In the genomic region with DNA sequence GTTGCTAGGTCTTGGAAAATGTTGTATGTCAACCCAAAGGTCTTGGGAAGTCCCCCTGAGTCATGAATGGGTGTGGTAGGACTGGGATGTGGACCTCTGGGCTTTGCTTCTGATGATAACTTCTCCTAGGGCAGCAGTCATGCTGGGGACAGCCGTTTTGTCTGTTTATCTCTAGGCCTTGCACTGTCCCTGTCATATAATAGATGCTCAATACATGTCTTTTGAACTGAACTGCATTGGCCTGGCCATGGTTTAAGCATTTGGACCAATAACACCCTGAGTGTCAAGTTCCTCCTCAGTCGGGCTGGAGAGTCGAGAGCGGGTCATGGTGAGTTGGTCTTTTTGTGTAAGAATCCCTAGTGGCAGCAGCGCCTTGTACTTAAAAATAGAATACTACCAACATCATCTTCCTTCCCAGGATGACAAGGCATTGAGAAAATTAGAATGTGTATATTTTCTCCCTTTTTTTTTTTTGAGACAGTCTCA, we compare ENCODE assay signal across 1 cellular context.
TF ChIP-seq lines count a peak whose summit lies in the region.

No MANE protein-coding gene starts in this region.

TF ChIP-seq in K562, 482 proteins besides CTCF, POLR2A, EP300 and RAD21 (continued from another document and continues in another):
- TF ChIP-seq ZBTB5 (IDR thresholded peaks at IDR 0.05) = no peak
- TF ChIP-seq CEBPB (tag; IDR thresholded peaks at IDR 0.05) = no peak
- TF ChIP-seq PBX2 (CRISPR knock-in tag; IDR thresholded peaks at IDR 0.05; ENCODE audit: low read depth) = no peak
- TF ChIP-seq PBX2 (tag; conservative IDR thresholded peaks at IDR 0.05; ENCODE audit: low read depth) = no peak
- TF ChIP-seq, protein P1, sequence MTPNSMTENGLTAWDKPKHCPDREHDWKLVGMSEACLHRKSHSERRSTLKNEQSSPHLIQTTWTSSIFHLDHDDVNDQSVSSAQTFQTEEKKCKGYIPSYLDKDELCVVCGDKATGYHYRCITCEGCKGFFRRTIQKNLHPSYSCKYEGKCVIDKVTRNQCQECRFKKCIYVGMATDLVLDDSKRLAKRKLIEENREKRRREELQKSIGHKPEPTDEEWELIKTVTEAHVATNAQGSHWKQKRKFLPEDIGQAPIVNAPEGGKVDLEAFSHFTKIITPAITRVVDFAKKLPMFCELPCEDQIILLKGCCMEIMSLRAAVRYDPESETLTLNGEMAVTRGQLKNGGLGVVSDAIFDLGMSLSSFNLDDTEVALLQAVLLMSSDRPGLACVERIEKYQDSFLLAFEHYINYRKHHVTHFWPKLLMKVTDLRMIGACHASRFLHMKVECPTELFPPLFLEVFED (CRISPR knock-in tag; conservative IDR thresholded peaks at IDR 0.05) = no peak
- TF ChIP-seq STAT5B (CRISPR knock-in tag; IDR thresholded peaks at IDR 0.05) = no peak
- no peak for TF ChIP-seq ZNF655 (CRISPR knock-in tag; IDR thresholded peaks at IDR 0.05)
- TF ChIP-seq CTBP1 (IDR thresholded peaks at IDR 0.05; ENCODE audit: borderline replicate concordance) = peak; percentile 96
- TF ChIP-seq HEY1 (CRISPR knock-in tag; IDR thresholded peaks at IDR 0.05; ENCODE audit: borderline replicate concordance) = no peak
- TF ChIP-seq JUNB (CRISPR knock-in tag; conservative IDR thresholded peaks at IDR 0.05) = no peak
- TF ChIP-seq ZNF444 (CRISPR knock-in tag; IDR thresholded peaks at IDR 0.05) = no peak
- TF ChIP-seq HCFC1 (IDR thresholded peaks at IDR 0.05; ENCODE audit: low read depth, low read length) = no peak
- no peak for TF ChIP-seq DNMT1 (IDR thresholded peaks at IDR 0.05)
- TF ChIP-seq, protein P2, sequence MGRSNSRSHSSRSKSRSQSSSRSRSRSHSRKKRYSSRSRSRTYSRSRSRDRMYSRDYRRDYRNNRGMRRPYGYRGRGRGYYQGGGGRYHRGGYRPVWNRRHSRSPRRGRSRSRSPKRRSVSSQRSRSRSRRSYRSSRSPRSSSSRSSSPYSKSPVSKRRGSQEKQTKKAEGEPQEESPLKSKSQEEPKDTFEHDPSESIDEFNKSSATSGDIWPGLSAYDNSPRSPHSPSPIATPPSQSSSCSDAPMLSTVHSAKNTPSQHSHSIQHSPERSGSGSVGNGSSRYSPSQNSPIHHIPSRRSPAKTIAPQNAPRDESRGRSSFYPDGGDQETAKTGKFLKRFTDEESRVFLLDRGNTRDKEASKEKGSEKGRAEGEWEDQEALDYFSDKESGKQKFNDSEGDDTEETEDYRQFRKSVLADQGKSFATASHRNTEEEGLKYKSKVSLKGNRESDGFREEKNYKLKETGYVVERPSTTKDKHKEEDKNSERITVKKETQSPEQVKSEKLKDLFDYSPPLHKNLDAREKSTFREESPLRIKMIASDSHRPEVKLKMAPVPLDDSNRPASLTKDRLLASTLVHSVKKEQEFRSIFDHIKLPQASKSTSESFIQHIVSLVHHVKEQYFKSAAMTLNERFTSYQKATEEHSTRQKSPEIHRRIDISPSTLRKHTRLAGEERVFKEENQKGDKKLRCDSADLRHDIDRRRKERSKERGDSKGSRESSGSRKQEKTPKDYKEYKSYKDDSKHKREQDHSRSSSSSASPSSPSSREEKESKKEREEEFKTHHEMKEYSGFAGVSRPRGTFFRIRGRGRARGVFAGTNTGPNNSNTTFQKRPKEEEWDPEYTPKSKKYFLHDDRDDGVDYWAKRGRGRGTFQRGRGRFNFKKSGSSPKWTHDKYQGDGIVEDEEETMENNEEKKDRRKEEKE (IDR thresholded peaks at IDR 0.05; ENCODE audit: borderline replicate concordance in 1 of 2, control insufficient read depth in 1 of 2, low read depth in 2 of 2, low read length in 1 of 2) = 0 out of 4 replicates have a peak, but pooled peaks of 1 of the 2 experiments have one; percentile 48
- TF ChIP-seq MBD2 (IDR thresholded peaks at IDR 0.05; ENCODE audit: borderline replicate concordance, low read depth) = no peak
- TF ChIP-seq TFAP4 (CRISPR knock-in tag; IDR thresholded peaks at IDR 0.05; ENCODE audit: borderline replicate concordance) = no peak
- TF ChIP-seq NONO (IDR thresholded peaks at IDR 0.05; ENCODE audit: low read depth in 2 of 2, low read length in 1 of 2) = no peak
- peak; percentile 50; the same call in 1 of the 2 replicates for TF ChIP-seq SMAD4 (CRISPR knock-in tag; conservative IDR thresholded peaks at IDR 0.05)
- peak; percentile 46; the same call in 1 of the 2 replicates for TF ChIP-seq MYNN (IDR thresholded peaks at IDR 0.05)
- TF ChIP-seq MYNN (CRISPR knock-in tag; IDR thresholded peaks at IDR 0.05) = no peak
- no peak for TF ChIP-seq WHSC1 (IDR thresholded peaks at IDR 0.05; ENCODE audit: low read length)
- no peak for TF ChIP-seq ZNF707 (CRISPR knock-in tag; conservative IDR thresholded peaks at IDR 0.05)
- no peak for TF ChIP-seq ZZZ3 (IDR thresholded peaks at IDR 0.05)
- no peak; the same call in 1 of the 2 replicates for TF ChIP-seq ZNF311 (CRISPR knock-in tag; IDR thresholded peaks at IDR 0.05)
- no peak for TF ChIP-seq ZNF143 (CRISPR knock-in tag; IDR thresholded peaks at IDR 0.05)
- no peak for TF ChIP-seq SMAD3 (CRISPR knock-in tag; conservative IDR thresholded peaks at IDR 0.05)
- TF ChIP-seq RBM17 (IDR thresholded peaks at IDR 0.05; ENCODE audit: borderline replicate concordance, low read depth, low read length) = no peak
- TF ChIP-seq, protein P3, sequence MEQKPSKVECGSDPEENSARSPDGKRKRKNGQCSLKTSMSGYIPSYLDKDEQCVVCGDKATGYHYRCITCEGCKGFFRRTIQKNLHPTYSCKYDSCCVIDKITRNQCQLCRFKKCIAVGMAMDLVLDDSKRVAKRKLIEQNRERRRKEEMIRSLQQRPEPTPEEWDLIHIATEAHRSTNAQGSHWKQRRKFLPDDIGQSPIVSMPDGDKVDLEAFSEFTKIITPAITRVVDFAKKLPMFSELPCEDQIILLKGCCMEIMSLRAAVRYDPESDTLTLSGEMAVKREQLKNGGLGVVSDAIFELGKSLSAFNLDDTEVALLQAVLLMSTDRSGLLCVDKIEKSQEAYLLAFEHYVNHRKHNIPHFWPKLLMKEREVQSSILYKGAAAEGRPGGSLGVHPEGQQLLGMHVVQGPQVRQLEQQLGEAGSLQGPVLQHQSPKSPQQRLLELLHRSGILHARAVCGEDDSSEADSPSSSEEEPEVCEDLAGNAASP (IDR thresholded peaks at IDR 0.05) = no peak
- TF ChIP-seq, protein P4, sequence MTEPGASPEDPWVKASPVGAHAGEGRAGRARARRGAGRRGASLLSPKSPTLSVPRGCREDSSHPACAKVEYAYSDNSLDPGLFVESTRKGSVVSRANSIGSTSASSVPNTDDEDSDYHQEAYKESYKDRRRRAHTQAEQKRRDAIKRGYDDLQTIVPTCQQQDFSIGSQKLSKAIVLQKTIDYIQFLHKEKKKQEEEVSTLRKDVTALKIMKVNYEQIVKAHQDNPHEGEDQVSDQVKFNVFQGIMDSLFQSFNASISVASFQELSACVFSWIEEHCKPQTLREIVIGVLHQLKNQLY (CRISPR knock-in tag; conservative IDR thresholded peaks at IDR 0.05) = no peak
- TF ChIP-seq ZNF830 (CRISPR knock-in tag; IDR thresholded peaks at IDR 0.05) = no peak
- TF ChIP-seq IRF2 (CRISPR knock-in tag; IDR thresholded peaks at IDR 0.05) = no peak
- TF ChIP-seq PYGO2 (tag; IDR thresholded peaks at IDR 0.05) = no peak
- no peak for TF ChIP-seq DEAF1 (CRISPR knock-in tag; IDR thresholded peaks at IDR 0.05)
- TF ChIP-seq RCOR1 (IDR thresholded peaks at IDR 0.05; ENCODE audit: borderline replicate concordance in 1 of 2, low read depth in 2 of 2, low read length in 2 of 2) = peak in 1 of 2 experiments; percentile 94; a peak in 3 of 4 replicates
- TF ChIP-seq ZNF347 (CRISPR knock-in tag; IDR thresholded peaks at IDR 0.05; ENCODE audit: low read depth) = no peak
- no peak for TF ChIP-seq ZFP36 (IDR thresholded peaks at IDR 0.05; ENCODE audit: low read depth, low read length, partially characterized antibody)
- TF ChIP-seq, protein P5, sequence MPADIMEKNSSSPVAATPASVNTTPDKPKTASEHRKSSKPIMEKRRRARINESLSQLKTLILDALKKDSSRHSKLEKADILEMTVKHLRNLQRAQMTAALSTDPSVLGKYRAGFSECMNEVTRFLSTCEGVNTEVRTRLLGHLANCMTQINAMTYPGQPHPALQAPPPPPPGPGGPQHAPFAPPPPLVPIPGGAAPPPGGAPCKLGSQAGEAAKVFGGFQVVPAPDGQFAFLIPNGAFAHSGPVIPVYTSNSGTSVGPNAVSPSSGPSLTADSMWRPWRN (IDR thresholded peaks at IDR 0.05; ENCODE audit: low read depth) = no peak
- TF ChIP-seq CHD1 (IDR thresholded peaks at IDR 0.05; ENCODE audit: low read length) = no peak
- no peak for TF ChIP-seq RFX7 (CRISPR knock-in tag; IDR thresholded peaks at IDR 0.05)
- no peak for TF ChIP-seq ZNF174 (CRISPR knock-in tag; IDR thresholded peaks at IDR 0.05)
- TF ChIP-seq ATF2 (CRISPR knock-in tag; IDR thresholded peaks at IDR 0.05) = no peak
- no peak for TF ChIP-seq NR4A1 (CRISPR knock-in tag; IDR thresholded peaks at IDR 0.05)
- TF ChIP-seq NR4A1 (tag; IDR thresholded peaks at IDR 0.05) = peak; percentile 31; the same call in 1 of the 2 replicates
- TF ChIP-seq NFATC3 (IDR thresholded peaks at IDR 0.05) = 0 out of 2 replicates have a peak, but pooled peaks have one; percentile 41
- TF ChIP-seq CEBPG (CRISPR knock-in tag; IDR thresholded peaks at IDR 0.05) = no peak
- no peak for TF ChIP-seq CEBPG (tag; conservative IDR thresholded peaks at IDR 0.05 in 1 of 2, IDR thresholded peaks at IDR 0.05 in 1 of 2)
